In the genomic region with DNA sequence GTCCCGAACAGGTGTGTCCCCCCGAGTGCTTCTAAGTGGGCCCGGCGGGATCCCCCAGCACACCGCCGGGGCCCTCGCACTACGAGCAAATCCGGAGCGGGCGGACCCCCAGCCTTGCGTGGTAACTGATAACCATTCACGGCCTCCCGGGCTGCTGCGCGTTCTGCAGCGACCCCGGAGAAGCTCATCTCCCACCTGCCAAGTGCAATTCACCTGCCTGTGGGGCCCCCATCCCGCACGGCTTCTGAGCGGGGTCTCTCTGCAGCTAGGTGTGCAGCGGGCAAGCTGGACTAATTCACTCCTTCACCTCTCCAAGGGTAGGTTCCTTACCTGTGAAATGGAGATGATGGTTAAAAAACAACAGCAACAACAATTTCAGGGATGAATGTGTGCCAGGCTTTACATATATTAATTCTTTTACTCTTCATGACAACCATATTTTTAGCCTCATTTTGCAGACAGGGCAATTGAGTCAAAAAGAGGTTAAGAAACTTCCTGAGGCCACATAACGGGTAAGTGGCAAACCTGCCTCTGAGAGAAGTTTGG, we compare ENCODE assay signal across 8 cellular contexts. TPM values are rescaled to one million over a fixed set of nuclear protein-coding genes. Genes with fewer than 3 reads are reported as not detected.
A peak's percentile ranks its signal among the peaks of the same experiment; 100 is the strongest.
DNase-seq lines count a peak whose midpoint lies in the region; ATAC-seq and TF ChIP-seq lines count a peak whose summit lies in the region.

No MANE protein-coding gene starts in this region.

- no peak overlapping the region for H3K4ac ChIP-seq in mesenchymal stem cell (ENCODE audit: low read depth in 1 of 2, low read length in 2 of 2)

- H4K8ac ChIP-seq in mesenchymal stem cell (ENCODE audit: low read length) = no peak overlapping the region

- H2BK5ac ChIP-seq in mesenchymal stem cell (ENCODE audit: low read depth, low read length, poor library complexity, severe bottlenecking) = no peak overlapping the region

- TF ChIP-seq CTCF in vagina (IDR thresholded peaks at IDR 0.05) = no peak

- no peak for DNase-seq in activated naive CD8-positive, alpha-beta T cell treated with anti-CD3 and anti-CD28 coated beads, Interleukin-2, amount 10 ng/mL, durations not matched to agents 7 days and 5 days
- no peak for DNase-seq in mesenchymal stem cell
- DNase-seq in vagina (ENCODE audit: extremely low spot score in 2 of 2) = no peak

- H4K91ac ChIP-seq in mesenchymal stem cell (ENCODE audit: low read length) = no peak overlapping the region

- H3K36me3 ChIP-seq in ES-I3 (ENCODE audit: insufficient read depth, low read length) = peaks cover 30% of the 10 kb centered on the region
- no peaks in the 10 kb centered on the region for H3K36me3 ChIP-seq in mesenchymal stem cell (ENCODE audit: control insufficient read depth in 1 of 2, insufficient read depth in 2 of 2, low read depth in 1 of 2, low read length in 2 of 2)
- no peaks in the 10 kb centered on the region for H3K36me3 ChIP-seq in vagina

- no peak for TF ChIP-seq POLR2A in vagina (IDR thresholded peaks at IDR 0.05)

- intact Hi-C loops in vagina (cut with DNase I) = no loop called here

- no peak overlapping the region for H2AK5ac ChIP-seq in mesenchymal stem cell (ENCODE audit: low read length, severe bottlenecking)

- peak overlapping the region in 1 of 2 experiments; percentile 23 for H3K23ac ChIP-seq in mesenchymal stem cell (ENCODE audit: low read length in 2 of 2)

- peak overlapping the region; percentile 76 for H3K9ac ChIP-seq in ES-I3 (ENCODE audit: low read depth, low read length)
- H3K9ac ChIP-seq in mesenchymal stem cell (ENCODE audit: low read length) = peak overlapping the region; percentile 88

- H3K36me3 Mint-ChIP-seq in activated naive CD8-positive, alpha-beta T cell treated with anti-CD3 and anti-CD28 coated beads, Interleukin-2, amount 10 ng/mL, durations not matched to agents 7 days and 5 days = no peaks in the 10 kb centered on the region

- H3K18ac ChIP-seq in mesenchymal stem cell (ENCODE audit: low read depth in 1 of 2, low read length in 2 of 2) = no peak overlapping the region

- H3K9me3 ChIP-seq in ES-I3 (ENCODE audit: control insufficient read depth, insufficient read depth, low read length) (no peaks in the 10 kb centered on the region), mesenchymal stem cell (ENCODE audit: control insufficient read depth, low read length) (no peaks in the 10 kb centered on the region), vagina (no peaks in the 10 kb centered on the region)

- no peak overlapping the region for H3K27ac Mint-ChIP-seq in activated naive CD8-positive, alpha-beta T cell treated with anti-CD3 and anti-CD28 coated beads, Interleukin-2, amount 10 ng/mL, durations not matched to agents 7 days and 5 days

- no peak overlapping the region for H2BK120ac ChIP-seq in mesenchymal stem cell (ENCODE audit: low read depth, low read length)

- H3K27me3 ChIP-seq in mesenchymal stem cell (ENCODE audit: control insufficient read depth in 1 of 2, insufficient read depth in 1 of 2, low read length in 2 of 2) = peaks cover 0 to 72% of the 10 kb centered on the region in 2 experiments
- no peaks in the 10 kb centered on the region for H3K27me3 ChIP-seq in vagina

- H2BK12ac ChIP-seq in mesenchymal stem cell (ENCODE audit: low read length in 2 of 2) = peak overlapping the region in 1 of 2 experiments; percentile 50

- peak overlapping the region; percentile 55 for H2AFZ ChIP-seq in mesenchymal stem cell (ENCODE audit: low read depth, low read length)

- H3K14ac ChIP-seq in mesenchymal stem cell (ENCODE audit: low read length in 2 of 2) = no peak overlapping the region

- POLR2A ChIA-PET in activated naive CD8-positive, alpha-beta T cell treated with anti-CD3 and anti-CD28 coated beads, Interleukin-2, amount 10 ng/mL, durations not matched to agents 7 days and 5 days (lab: Charles Lee) = interaction anchor here (0.6 kb wide), 1 partner anchor 107 kb away, joined by 4 read pairs; no protein-coding TSS in a partner anchor

- no peaks in the 10 kb centered on the region for H3K9me3 Mint-ChIP-seq in activated naive CD8-positive, alpha-beta T cell treated with anti-CD3 and anti-CD28 coated beads, Interleukin-2, amount 10 ng/mL, durations not matched to agents 7 days and 5 days

- H3K4me3 Mint-ChIP-seq in activated naive CD8-positive, alpha-beta T cell treated with anti-CD3 and anti-CD28 coated beads, Interleukin-2, amount 10 ng/mL, durations not matched to agents 7 days and 5 days = peak overlapping the region; percentile 59

- H3K4me2 ChIP-seq in mesenchymal stem cell (ENCODE audit: low read length, poor library complexity, severe bottlenecking) = peak overlapping the region; percentile 81

- H3K4me1 Mint-ChIP-seq in activated naive CD8-positive, alpha-beta T cell treated with anti-CD3 and anti-CD28 coated beads, Interleukin-2, amount 10 ng/mL, durations not matched to agents 7 days and 5 days = peaks cover 2% of the 10 kb centered on the region

- no peak overlapping the region for H3K27ac ChIP-seq in mesenchymal stem cell (ENCODE audit: low read length, poor library complexity, severe bottlenecking)
- peak overlapping the region; percentile 27 for H3K27ac ChIP-seq in vagina

- peaks cover 62% of the 10 kb centered on the region for H3K27me3 Mint-ChIP-seq in activated naive CD8-positive, alpha-beta T cell treated with anti-CD3 and anti-CD28 coated beads, Interleukin-2, amount 10 ng/mL, durations not matched to agents 7 days and 5 days

- H3K4me1 ChIP-seq in ES-I3 (ENCODE audit: insufficient read depth, low read length) (peaks cover 11% of the 10 kb centered on the region), mesenchymal stem cell (ENCODE audit: control insufficient read depth, insufficient read depth, low read depth, low read length) (peaks cover 19% of the 10 kb centered on the region), vagina (peaks cover 26% of the 10 kb centered on the region)

- 1% methylated on average over 19 of the region's 23 CpGs for WGBS in mesenchymal stem cell

- ATAC-seq in HG03159 (IDR thresholded peaks at IDR 0.05; ENCODE audit: unreplicated experiment) (peak; percentile 6), HG02973 (IDR thresholded peaks at IDR 0.05; ENCODE audit: unreplicated experiment) (no peak), GM18907 (IDR thresholded peaks at IDR 0.05; ENCODE audit: unreplicated experiment) (no peak), GM18909 (IDR thresholded peaks at IDR 0.05; ENCODE audit: poor library complexity, unreplicated experiment) (no peak)
- no peak for ATAC-seq in activated naive CD8-positive, alpha-beta T cell treated with anti-CD3 and anti-CD28 coated beads, Interleukin-2, amount 10 ng/mL, durations not matched to agents 7 days and 5 days (ENCODE audit: low read depth)

- H3K4me3 ChIP-seq in mesenchymal stem cell (ENCODE audit: insufficient read depth in 1 of 2, low read depth in 1 of 2, low read length in 2 of 2) (peak overlapping the region; percentile 55 to 80), vagina (peak overlapping the region; percentile 56 to 62)

- no peaks in the 10 kb centered on the region for H3K79me1 ChIP-seq in mesenchymal stem cell (replicated peaks; ENCODE audit: low read length, poor library complexity, severe bottlenecking)

- H2BK15ac ChIP-seq in mesenchymal stem cell (ENCODE audit: low read depth, poor library complexity, severe bottlenecking) = no peak overlapping the region

RNA-seq across cellular contexts. Expression of a gene that starts 0.6 kb away (rescaled TPM):
- 1 to 10 TPM; 1.4 to 1.5 TPM for total RNA-seq in activated naive CD8-positive, alpha-beta T cell treated with anti-CD3 and anti-CD28 coated beads, Interleukin-2, amount 10 ng/mL, durations not matched to agents 7 days and 5 days
- polyA plus RNA-seq in mesenchymal stem cell (2013, experiment 1 of 2) = 1.1 TPM
- 1.1 TPM for polyA plus RNA-seq in mesenchymal stem cell (2013, experiment 2 of 2)
- 26.0 TPM for total RNA-seq in vagina

Comparison
In these comparisons a context has a peak if more than half of its experiments do, and no peak if none do; other contexts are left out.
1. RNA of a gene that starts 0.6 kb away (total RNA-seq): 26.0 TPM in vagina (single experiment); 1.4 to 1.5 TPM in activated naive CD8-positive, alpha-beta T cell treated with anti-CD3 and anti-CD28 coated beads, Interleukin-2, amount 10 ng/mL, durations not matched to agents 7 days and 5 days; every median in the first group is over 10 times any median in the second.